1 cellular context compared by ENCODE assay signal in genomic region chr17:2054740-2055493, GRCh38.
TF ChIP-seq lines count a peak whose summit lies in the region.

Gene HIC1, plus strand, starts transcription at chr17:2055103. Its CDS starts 1,588 bp downstream, at chr17:2056691.

TF ChIP-seq in H1, 55 proteins besides CTCF, POLR2A, EP300 and RAD21:
- peak; percentile 59 for TF ChIP-seq KDM4A (IDR thresholded peaks at IDR 0.05; ENCODE audit: low read depth, low read length, severe bottlenecking)
- TF ChIP-seq SP4 (IDR thresholded peaks at IDR 0.05; ENCODE audit: low read length), result no peak
- 0 out of 2 replicates have a peak, but pooled peaks have one; percentile 8 for TF ChIP-seq BACH1 (IDR thresholded peaks at IDR 0.05; ENCODE audit: low read length)
- TF ChIP-seq CHD1 (IDR thresholded peaks at IDR 0.05; ENCODE audit: low read depth, low read length), result no peak
- TF ChIP-seq BCL11A (IDR thresholded peaks at IDR 0.05; ENCODE audit: low read depth in 2 of 2, low read length in 2 of 2), result no peak
- peak; percentile 75 for TF ChIP-seq SUZ12 (IDR thresholded peaks at IDR 0.05; ENCODE audit: low read length)
- TF ChIP-seq KDM1A (IDR thresholded peaks at IDR 0.05; ENCODE audit: borderline replicate concordance, low read length), result no peak
- TF ChIP-seq TAF7 (optimal IDR thresholded peaks at IDR 0.05; ENCODE audit: borderline replicate concordance, low read depth, low read length), result peak; percentile 55
- peak in 1 of 2 experiments; percentile 16; a peak in 1 of 4 replicates for TF ChIP-seq SIN3A (conservative IDR thresholded peaks at IDR 0.05 in 1 of 2, IDR thresholded peaks at IDR 0.05 in 1 of 2; ENCODE audit: low read depth in 1 of 2, low read length in 2 of 2)
- peak; percentile 48 for TF ChIP-seq RNF2 (IDR thresholded peaks at IDR 0.05; ENCODE audit: borderline replicate concordance, low read depth, low read length, missing control alignments, poor library complexity, severe bottlenecking)
- TF ChIP-seq JUND (IDR thresholded peaks at IDR 0.05; ENCODE audit: low read length), result no peak
- no peak for TF ChIP-seq BRCA1 (IDR thresholded peaks at IDR 0.05; ENCODE audit: low read depth, low read length)
- no peak for TF ChIP-seq ASH2L (IDR thresholded peaks at IDR 0.05; ENCODE audit: low read length)
- TF ChIP-seq SRF (IDR thresholded peaks at IDR 0.05; ENCODE audit: low read depth, low read length), result no peak
- TF ChIP-seq E2F6 (IDR thresholded peaks at IDR 0.05), result peak; percentile 31
- no peak for TF ChIP-seq GTF2F1 (IDR thresholded peaks at IDR 0.05; ENCODE audit: borderline replicate concordance, low read depth, low read length)
- TF ChIP-seq KDM5A (IDR thresholded peaks at IDR 0.05; ENCODE audit: low read length), result no peak
- no peak for TF ChIP-seq USF2 (IDR thresholded peaks at IDR 0.05; ENCODE audit: low read length)
- no peak for TF ChIP-seq TBP (IDR thresholded peaks at IDR 0.05; ENCODE audit: low read depth, low read length)
- TF ChIP-seq EGR1 (IDR thresholded peaks at IDR 0.05; ENCODE audit: borderline replicate concordance, low read depth, low read length), result no peak
- TF ChIP-seq ATF2 (IDR thresholded peaks at IDR 0.05; ENCODE audit: low read length), result no peak
- no peak for TF ChIP-seq CBX5 (IDR thresholded peaks at IDR 0.05; ENCODE audit: low read depth, low read length)
- no peak for TF ChIP-seq RBBP5 (IDR thresholded peaks at IDR 0.05; ENCODE audit: borderline replicate concordance, low read depth, low read length)
- TF ChIP-seq CEBPB (IDR thresholded peaks at IDR 0.05; ENCODE audit: low read depth, low read length), result no peak
- peak; percentile 51; the same call in 1 of the 2 replicates for TF ChIP-seq YY1 (IDR thresholded peaks at IDR 0.05; ENCODE audit: low read depth, low read length)
- no peak for TF ChIP-seq JUN (IDR thresholded peaks at IDR 0.05; ENCODE audit: low read depth, low read length)
- TF ChIP-seq TEAD4 (IDR thresholded peaks at IDR 0.05; ENCODE audit: low read depth, low read length), result no peak
- TF ChIP-seq RFX5 (IDR thresholded peaks at IDR 0.05; ENCODE audit: borderline replicate concordance, low read depth, low read length), result no peak
- TF ChIP-seq POU5F1 (IDR thresholded peaks at IDR 0.05; ENCODE audit: low read depth, low read length), result no peak
- peak; percentile 81 for TF ChIP-seq EZH2 (IDR thresholded peaks at IDR 0.05; ENCODE audit: low read depth, low read length, severe bottlenecking)
- TF ChIP-seq TAF1 (IDR thresholded peaks at IDR 0.05; ENCODE audit: low read depth, low read length), result peak; percentile 44; the same call in 1 of the 2 replicates
- TF ChIP-seq NANOG (IDR thresholded peaks at IDR 0.05; ENCODE audit: insufficient read depth, low read depth, low read length, poor library complexity, severe bottlenecking), result no peak
- TF ChIP-seq SP1 (IDR thresholded peaks at IDR 0.05; ENCODE audit: low read depth, low read length), result no peak
